ENCODE assay signal across 40 cellular contexts in the genomic region with DNA sequence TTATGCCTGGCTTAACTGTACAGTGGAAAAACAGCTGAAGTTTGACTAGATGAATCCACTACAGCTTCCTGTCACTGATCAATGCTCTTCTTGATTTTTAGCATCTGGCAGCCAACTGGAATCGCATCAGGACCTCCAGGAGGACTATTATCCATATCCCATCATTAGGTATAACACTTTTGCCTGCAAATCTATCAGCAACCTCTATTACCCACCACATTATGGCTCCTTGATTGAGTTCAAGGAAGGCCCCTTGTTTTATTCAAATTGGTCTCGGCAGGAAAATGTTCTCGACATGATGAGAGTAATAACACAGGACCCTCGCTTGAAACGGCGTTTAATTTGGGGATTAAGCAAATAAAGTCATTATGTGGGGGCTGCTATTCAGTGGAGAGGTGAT.
"Had no signal": no experiment of that assay in that cellular context is flagged by ENCODE, and none has a peak within 500 bp of the region (broad histone marks: within the 10 kb centered on the region; RNA-seq: fewer than 3 reads in every experiment).

No MANE protein-coding gene starts in this region.

- H3K4me3 ChIP-seq: adrenal gland, body of pancreas, cardiac muscle cell had no signal

- H3K9me3 ChIP-seq: adrenal gland, body of pancreas had no signal

- H3K27ac Mint-ChIP-seq: activated CD4-positive, alpha-beta memory T cell treated with anti-CD3 and anti-CD28 coated beads, Interleukin-2, amount 10 ng/mL, durations not matched to agents 7 days and 5 days; activated CD4-positive, alpha-beta T cell treated with anti-CD3 and anti-CD28 coated beads for 36 hours; activated CD4-positive, alpha-beta T cell treated with anti-CD3 and anti-CD28 coated beads, Interleukin-2, amount 10 ng/mL, durations not matched to agents 7 days and 5 days; activated CD8-positive, alpha-beta memory T cell treated with anti-CD3 and anti-CD28 coated beads, Interleukin-2, amount 10 ng/mL, durations not matched to agents 7 days and 5 days; activated CD8-positive, alpha-beta T cell treated with anti-CD3 and anti-CD28 coated beads, Interleukin-2, amount 10 ng/mL, durations not matched to agents 7 days and 5 days; activated naive CD4-positive, alpha-beta T cell treated with anti-CD3 and anti-CD28 coated beads for 36 hours; activated naive CD4-positive, alpha-beta T cell treated with anti-CD3 and anti-CD28 coated beads, Interleukin-2, amount 50 U/mL, for 72 hours; activated naive CD8-positive, alpha-beta T cell treated with anti-CD3 and anti-CD28 coated beads for 36 hours; activated T-cell treated with anti-CD3 and anti-CD28 coated beads, Interleukin-2, amount 50 U/mL, for 24 hours; activated T-helper 1 cell treated with anti-CD3 and anti-CD28 coated beads, Interleukin-12 subunit alpha, Interleukin-12 subunit beta, Interleukin-2, Interleukin-4 antibody, amounts not matched to agents 30 ng/mL and 10 ng/mL and 1 ng/mL, durations not matched to agents 14 hours and 24 hours and 36 hours; activated T-helper 17 cell treated with anti-CD3 and anti-CD28 coated beads, Interleukin-2, amount 50 U/mL, for 72 hours; T-helper 1 cell treated with Interleukin-12 subunit alpha and Interleukin-12 subunit beta and Interleukin-4 antibody, amounts not matched to agents 30 μg/mL and 1 μg/mL, for 36 hours; T-helper 2 cell treated with Interferon-gamma antibody and Interleukin-4, amounts not matched to agents 5 μg/mL and 100 μg/mL, for 36 hours; WTC11 had no signal

- H3K4me1 Mint-ChIP-seq: activated CD4-positive, alpha-beta memory T cell treated with anti-CD3 and anti-CD28 coated beads, Interleukin-2, amount 10 ng/mL, durations not matched to agents 7 days and 5 days; activated CD4-positive, alpha-beta T cell treated with anti-CD3 and anti-CD28 coated beads for 36 hours; activated CD4-positive, alpha-beta T cell treated with anti-CD3 and anti-CD28 coated beads, Interleukin-2, amount 10 ng/mL, durations not matched to agents 7 days and 5 days; activated CD8-positive, alpha-beta memory T cell treated with anti-CD3 and anti-CD28 coated beads, Interleukin-2, amount 10 ng/mL, durations not matched to agents 7 days and 5 days; activated naive CD8-positive, alpha-beta T cell treated with anti-CD3 and anti-CD28 coated beads for 36 hours; activated T-helper 17 cell treated with anti-CD3 and anti-CD28 coated beads, Interleukin-2, amount 50 U/mL, for 72 hours; central memory CD8-positive, alpha-beta T cell had no signal

- H3K36me3 ChIP-seq: adrenal gland, cardiac muscle cell, WERI-Rb-1 had no signal

- ATAC-seq: activated CD4-positive, alpha-beta T cell treated with anti-CD3 and anti-CD28 coated beads for 36 hours; activated CD4-positive, CD25-positive, alpha-beta regulatory T cell treated with anti-CD3 and anti-CD28 coated beads, Interleukin-2, amount 50 U/mL, for 24 hours; activated CD8-positive, alpha-beta memory T cell treated with anti-CD3 and anti-CD28 coated beads, Interleukin-2, amount 10 ng/mL, durations not matched to agents 7 days and 5 days; activated CD8-positive, alpha-beta T cell treated with anti-CD3 and anti-CD28 coated beads, Interleukin-2, amount 10 ng/mL, durations not matched to agents 7 days and 5 days; activated naive CD4-positive, alpha-beta T cell treated with anti-CD3 and anti-CD28 coated beads, Interleukin-2, amount 50 U/mL, for 72 hours; activated T-helper 17 cell treated with anti-CD3 and anti-CD28 coated beads, Interleukin-2, amount 50 U/mL, for 72 hours; body of pancreas; WTC11 had no signal

- H3K9me3 Mint-ChIP-seq: activated CD4-positive, alpha-beta memory T cell treated with anti-CD3 and anti-CD28 coated beads, Interleukin-2, amount 10 ng/mL, durations not matched to agents 7 days and 5 days; activated CD4-positive, alpha-beta T cell treated with anti-CD3 and anti-CD28 coated beads, Interleukin-2, amount 10 ng/mL, durations not matched to agents 7 days and 5 days; activated naive CD4-positive, alpha-beta T cell treated with anti-CD3 and anti-CD28 coated beads for 36 hours; activated naive CD4-positive, alpha-beta T cell treated with anti-CD3 and anti-CD28 coated beads, Interleukin-2, amount 50 U/mL, for 72 hours; activated naive CD8-positive, alpha-beta T cell treated with anti-CD3 and anti-CD28 coated beads for 36 hours; activated T-cell treated with anti-CD3 and anti-CD28 coated beads, Interleukin-2, amount 50 U/mL, for 24 hours; activated T-helper 1 cell treated with anti-CD3 and anti-CD28 coated beads, Interleukin-12 subunit alpha, Interleukin-12 subunit beta, Interleukin-2, Interleukin-4 antibody, amounts not matched to agents 30 ng/mL and 10 ng/mL and 1 ng/mL, durations not matched to agents 14 hours and 24 hours and 36 hours; activated T-helper 17 cell treated with anti-CD3 and anti-CD28 coated beads, Interleukin-2, amount 50 U/mL, for 72 hours; central memory CD8-positive, alpha-beta T cell; T-helper 1 cell treated with Interleukin-12 subunit alpha and Interleukin-12 subunit beta and Interleukin-4 antibody, amounts not matched to agents 30 μg/mL and 1 μg/mL, for 36 hours; T-helper 2 cell treated with Interferon-gamma antibody and Interleukin-4, amounts not matched to agents 5 μg/mL and 100 μg/mL, for 36 hours; WTC11 had no signal

- H3K27me3 ChIP-seq: adrenal gland, body of pancreas, cardiac muscle cell had no signal

- DNase-seq: activated CD4-positive, alpha-beta memory T cell treated with anti-CD3 and anti-CD28 coated beads, Interleukin-2, amount 10 ng/mL, durations not matched to agents 7 days and 5 days; activated CD4-positive, alpha-beta T cell treated with anti-CD3 and anti-CD28 coated beads for 1 hour; activated CD4-positive, alpha-beta T cell treated with anti-CD3 and anti-CD28 coated beads for 36 hours; activated CD4-positive, alpha-beta T cell treated with anti-CD3 and anti-CD28 coated beads for 48 hours; activated CD4-positive, alpha-beta T cell treated with anti-CD3 and anti-CD28 coated beads, Interleukin-2, amount 10 ng/mL, durations not matched to agents 7 days and 5 days; activated CD4-positive, alpha-beta T cell treated with anti-CD3 and anti-CD28 coated beads, Interleukin-2, amount 50 U/mL, for 48 hours; activated CD4-positive, CD25-positive, alpha-beta regulatory T cell; activated CD8-positive, alpha-beta memory T cell treated with anti-CD3 and anti-CD28 coated beads for 24 hours; activated CD8-positive, alpha-beta memory T cell treated with anti-CD3 and anti-CD28 coated beads, Interleukin-2, amount 10 ng/mL, durations not matched to agents 7 days and 5 days; activated CD8-positive, alpha-beta memory T cell treated with anti-CD3 and anti-CD28 coated beads, Interleukin-2, amount 50 U/mL, for 48 hours; activated CD8-positive, alpha-beta T cell treated with anti-CD3 and anti-CD28 coated beads, Interleukin-2, amount 10 ng/mL, durations not matched to agents 7 days and 5 days; activated effector memory CD4-positive, alpha-beta T cell treated with anti-CD3 and anti-CD28 coated beads, Interleukin-2, amount 50 U/mL, for 16 hours; activated gamma-delta T cell treated with Interleukin-2 at 50 U/mL for 16 hours; activated naive CD4-positive, alpha-beta T cell; activated naive CD4-positive, alpha-beta T cell treated with anti-CD3 and anti-CD28 coated beads for 36 hours; activated naive CD4-positive, alpha-beta T cell treated with anti-CD3 and anti-CD28 coated beads, Interleukin-2, amount 50 U/mL, for 16 hours; activated naive CD8-positive, alpha-beta T cell treated with anti-CD3 and anti-CD28 coated beads for 36 hours; activated T-cell treated with anti-CD3 and anti-CD28 coated beads, Interleukin-2, amount 50 U/mL, for 24 hours; activated T-cell treated with anti-CD3 and anti-CD28 coated beads, Interleukin-2, amount 50 U/mL, for 48 hours; adrenal gland; amniotic stem cell; aorta; body of pancreas; caudate nucleus; T-helper 1 cell; T-helper 2 cell; T-helper 9 cell; WERI-Rb-1 had no signal

- H3K4me3 Mint-ChIP-seq: activated CD4-positive, alpha-beta memory T cell treated with anti-CD3 and anti-CD28 coated beads, Interleukin-2, amount 10 ng/mL, durations not matched to agents 7 days and 5 days; activated CD4-positive, alpha-beta T cell treated with anti-CD3 and anti-CD28 coated beads for 36 hours; activated CD4-positive, alpha-beta T cell treated with anti-CD3 and anti-CD28 coated beads, Interleukin-2, amount 10 ng/mL, durations not matched to agents 7 days and 5 days; activated CD8-positive, alpha-beta memory T cell treated with anti-CD3 and anti-CD28 coated beads, Interleukin-2, amount 10 ng/mL, durations not matched to agents 7 days and 5 days; activated CD8-positive, alpha-beta T cell treated with anti-CD3 and anti-CD28 coated beads, Interleukin-2, amount 10 ng/mL, durations not matched to agents 7 days and 5 days; activated naive CD4-positive, alpha-beta T cell treated with anti-CD3 and anti-CD28 coated beads for 36 hours; activated naive CD8-positive, alpha-beta T cell treated with anti-CD3 and anti-CD28 coated beads for 36 hours; activated T-cell treated with anti-CD3 and anti-CD28 coated beads, Interleukin-2, amount 50 U/mL, for 24 hours; activated T-helper 1 cell treated with anti-CD3 and anti-CD28 coated beads, Interleukin-12 subunit alpha, Interleukin-12 subunit beta, Interleukin-2, Interleukin-4 antibody, amounts not matched to agents 30 ng/mL and 10 ng/mL and 1 ng/mL, durations not matched to agents 14 hours and 24 hours and 36 hours; activated T-helper 17 cell treated with anti-CD3 and anti-CD28 coated beads, Interleukin-2, amount 50 U/mL, for 72 hours; central memory CD8-positive, alpha-beta T cell; T-helper 1 cell treated with Interleukin-12 subunit alpha and Interleukin-12 subunit beta and Interleukin-4 antibody, amounts not matched to agents 30 μg/mL and 1 μg/mL, for 36 hours; T-helper 2 cell treated with Interferon-gamma antibody and Interleukin-4, amounts not matched to agents 5 μg/mL and 100 μg/mL, for 36 hours; WTC11 had no signal

- FAIRE-seq: astrocyte, bronchial epithelial cell, colon had no signal

- H3K27ac ChIP-seq: adrenal gland, body of pancreas, cardiac muscle cell, WERI-Rb-1 had no signal

- H3K4me1 ChIP-seq: adrenal gland, body of pancreas had no signal

- H3K36me3 Mint-ChIP-seq: activated CD8-positive, alpha-beta memory T cell treated with anti-CD3 and anti-CD28 coated beads, Interleukin-2, amount 10 ng/mL, durations not matched to agents 7 days and 5 days; activated naive CD4-positive, alpha-beta T cell treated with anti-CD3 and anti-CD28 coated beads, Interleukin-2, amount 50 U/mL, for 72 hours; activated naive CD8-positive, alpha-beta T cell treated with anti-CD3 and anti-CD28 coated beads for 36 hours; WTC11 had no signal
